ENCODE assay signal across 20 cellular contexts in genomic region chr7:99576251-99576650, GRCh38. TPM values are rescaled to one million over a fixed set of nuclear protein-coding genes. Genes with fewer than 3 reads are reported as not detected.
"Had no signal": no experiment of that assay in that cellular context is flagged by ENCODE, and none has a peak within 500 bp of the region (broad histone marks: within the 10 kb centered on the region; RNA-seq: fewer than 3 reads in every experiment).

No MANE protein-coding gene starts in this region.

- H3K4me3 ChIP-seq: colonic mucosa, hepatocyte, upper lobe of left lung, vagina had no signal

- ATAC-seq: foreskin keratinocyte, right cardiac atrium had no signal

- H3K4me1 ChIP-seq: colonic mucosa had no signal

- H3K27ac Mint-ChIP-seq: endodermal cell, nephron progenitor cell had no signal

- H2AFZ ChIP-seq: hepatocyte had no signal

- H3K4me2 ChIP-seq: hepatocyte had no signal

- H3K9me3 Mint-ChIP-seq: endodermal cell, memory B cell, naive B cell, nephron progenitor cell had no signal

- DNase-seq: colonic mucosa; dermis blood vessel endothelial cell; endodermal cell; erythroblast; foreskin keratinocyte; head of caudate nucleus; kidney glomerular epithelial cell; naive B cell; nephron progenitor cell; posterior cingulate gyrus; right cardiac atrium; small intestine; stimulated activated CD4-positive, alpha-beta T cell treated with anti-CD3 and anti-CD28 coated beads, Interleukin-12 subunit alpha, Interleukin-12 subunit beta, amount 100 ng/mL, for 4 hours; stimulated activated naive CD4-positive, alpha-beta T cell; upper lobe of left lung had no signal

- H3K27me3 ChIP-seq: colonic mucosa, foreskin keratinocyte, hepatocyte, upper lobe of left lung, vagina had no signal

- H3K4me3 Mint-ChIP-seq: endodermal cell, memory B cell, naive B cell, nephron progenitor cell had no signal

- H3K27ac ChIP-seq: colonic mucosa, foreskin keratinocyte, hepatocyte, neutrophil, vagina had no signal

- H3K9me3 ChIP-seq: colonic mucosa, neutrophil, upper lobe of left lung, vagina had no signal

- H3K27me3 Mint-ChIP-seq: memory B cell, naive B cell had no signal

RNA-seq across cellular contexts. Expression of gene TMEM225B, which starts 21.8 kb away (rescaled TPM):
- total RNA-seq: endothelial cell of umbilical vein had no signal
